ENCODE assay signal across 2 cellular contexts in genomic region chr1:108831225-108831624, GRCh38.
TF ChIP-seq lines count a peak whose summit lies in the region.

No MANE protein-coding gene starts in this region.

TF ChIP-seq in SK-N-SH, 30 proteins besides CTCF, POLR2A, EP300 and RAD21 (continued from another document):
- no peak for TF ChIP-seq REST (IDR thresholded peaks at IDR 0.05; ENCODE audit: low read depth, low read length)
- TF ChIP-seq FOXM1 (IDR thresholded peaks at IDR 0.05; ENCODE audit: low read depth), result no peak
- TF ChIP-seq TAF1 (IDR thresholded peaks at IDR 0.05; ENCODE audit: borderline replicate concordance, low read depth, low read length), result no peak
- TF ChIP-seq TEAD4 (IDR thresholded peaks at IDR 0.05; ENCODE audit: borderline replicate concordance, insufficient read depth), result no peak
- no peak for TF ChIP-seq MAX (IDR thresholded peaks at IDR 0.05; ENCODE audit: low read depth)
- TF ChIP-seq GABPA (IDR thresholded peaks at IDR 0.05; ENCODE audit: low read depth), result no peak
- TF ChIP-seq, protein P1, sequence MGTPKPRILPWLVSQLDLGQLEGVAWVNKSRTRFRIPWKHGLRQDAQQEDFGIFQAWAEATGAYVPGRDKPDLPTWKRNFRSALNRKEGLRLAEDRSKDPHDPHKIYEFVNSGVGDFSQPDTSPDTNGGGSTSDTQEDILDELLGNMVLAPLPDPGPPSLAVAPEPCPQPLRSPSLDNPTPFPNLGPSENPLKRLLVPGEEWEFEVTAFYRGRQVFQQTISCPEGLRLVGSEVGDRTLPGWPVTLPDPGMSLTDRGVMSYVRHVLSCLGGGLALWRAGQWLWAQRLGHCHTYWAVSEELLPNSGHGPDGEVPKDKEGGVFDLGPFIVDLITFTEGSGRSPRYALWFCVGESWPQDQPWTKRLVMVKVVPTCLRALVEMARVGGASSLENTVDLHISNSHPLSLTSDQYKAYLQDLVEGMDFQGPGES (IDR thresholded peaks at IDR 0.05; ENCODE audit: low read depth, low read length), result no peak
- no peak for TF ChIP-seq CHD2 (IDR thresholded peaks at IDR 0.05; ENCODE audit: low read length, partially characterized antibody)
- no peak for TF ChIP-seq FOSL2 (IDR thresholded peaks at IDR 0.05; ENCODE audit: borderline replicate concordance, low read depth)
- TF ChIP-seq NRF1 (IDR thresholded peaks at IDR 0.05; ENCODE audit: low read depth, low read length), result no peak
- no peak for TF ChIP-seq JUND (IDR thresholded peaks at IDR 0.05)
- TF ChIP-seq ELF1 (IDR thresholded peaks at IDR 0.05), result no peak
- TF ChIP-seq YY1 (IDR thresholded peaks at IDR 0.05; ENCODE audit: low read depth), result no peak
- no peak for TF ChIP-seq SIN3A (IDR thresholded peaks at IDR 0.05; ENCODE audit: borderline replicate concordance, low read depth, low read length)
- no peak for TF ChIP-seq NFIC (IDR thresholded peaks at IDR 0.05; ENCODE audit: borderline replicate concordance)

TF ChIP-seq in SK-N-SH treated with all-trans-retinoic acid at 6 μM for 48 hours, 23 proteins besides CTCF, POLR2A, EP300 and RAD21 (continued from another document):
- no peak for TF ChIP-seq PATZ1 (CRISPR knock-in tag; IDR thresholded peaks at IDR 0.05; ENCODE audit: borderline replicate concordance)
- TF ChIP-seq OSR1 (CRISPR knock-in tag; IDR thresholded peaks at IDR 0.05), result no peak
- TF ChIP-seq CREB5 (CRISPR knock-in tag; IDR thresholded peaks at IDR 0.05; ENCODE audit: low read depth), result no peak
- no peak for TF ChIP-seq TOX (CRISPR knock-in tag; IDR thresholded peaks at IDR 0.05; ENCODE audit: borderline replicate concordance)
- TF ChIP-seq TCF4 (CRISPR knock-in tag; IDR thresholded peaks at IDR 0.05; ENCODE audit: borderline replicate concordance), result no peak
- TF ChIP-seq GLIS3 (CRISPR knock-in tag; IDR thresholded peaks at IDR 0.05), result no peak
TF ChIP-seq in SK-N-SH treated with all-trans-retinoic acid at 6 μM for 48 hours: peak in this region for 0.
